In the genomic region with DNA sequence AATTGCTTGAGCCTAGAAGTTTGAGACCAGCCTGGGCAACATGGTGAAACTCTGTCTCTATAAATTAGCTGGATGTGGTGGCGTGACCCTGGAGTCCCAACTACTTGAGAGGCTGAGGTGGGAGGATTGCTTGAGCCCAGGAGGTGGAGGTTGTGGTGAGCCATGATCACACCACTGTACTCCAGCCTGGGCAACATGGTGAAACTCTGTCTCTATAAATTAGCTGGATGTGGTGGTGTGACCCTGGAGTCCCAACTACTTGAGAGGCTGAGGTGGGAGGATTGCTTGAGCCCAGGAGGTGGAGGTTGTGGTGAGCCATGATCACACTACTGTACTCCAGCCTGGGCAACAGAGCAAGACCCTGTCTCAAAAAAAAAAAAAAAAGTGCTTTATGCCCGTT, we compare ENCODE assay signal across 1 cellular context.
A peak's percentile ranks its signal among the peaks of the same experiment; 100 is the strongest.
TF ChIP-seq lines count a peak whose summit lies in the region.

No MANE protein-coding gene starts in this region.

TF ChIP-seq in HepG2, 621 proteins besides CTCF, POLR2A, EP300 and RAD21:
- TF ChIP-seq, protein P1, sequence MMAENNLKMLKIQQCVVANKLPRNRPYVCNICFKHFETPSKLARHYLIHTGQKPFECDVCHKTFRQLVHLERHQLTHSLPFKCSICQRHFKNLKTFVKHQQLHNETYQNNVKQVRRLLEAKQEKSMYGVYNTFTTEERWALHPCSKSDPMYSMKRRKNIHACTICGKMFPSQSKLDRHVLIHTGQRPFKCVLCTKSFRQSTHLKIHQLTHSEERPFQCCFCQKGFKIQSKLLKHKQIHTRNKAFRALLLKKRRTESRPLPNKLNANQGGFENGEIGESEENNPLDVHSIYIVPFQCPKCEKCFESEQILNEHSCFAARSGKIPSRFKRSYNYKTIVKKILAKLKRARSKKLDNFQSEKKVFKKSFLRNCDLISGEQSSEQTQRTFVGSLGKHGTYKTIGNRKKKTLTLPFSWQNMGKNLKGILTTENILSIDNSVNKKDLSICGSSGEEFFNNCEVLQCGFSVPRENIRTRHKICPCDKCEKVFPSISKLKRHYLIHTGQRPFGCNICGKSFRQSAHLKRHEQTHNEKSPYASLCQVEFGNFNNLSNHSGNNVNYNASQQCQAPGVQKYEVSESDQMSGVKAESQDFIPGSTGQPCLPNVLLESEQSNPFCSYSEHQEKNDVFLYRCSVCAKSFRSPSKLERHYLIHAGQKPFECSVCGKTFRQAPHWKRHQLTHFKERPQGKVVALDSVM (CRISPR knock-in tag; IDR thresholded peaks at IDR 0.05): 0 out of 2 replicates have a peak, but pooled peaks have one; percentile 18
- TF ChIP-seq ZFP90 (CRISPR knock-in tag; IDR thresholded peaks at IDR 0.05; ENCODE audit: borderline replicate concordance) (0 out of 2 replicates have a peak, but pooled peaks have one; percentile 3), BRD4 (CRISPR knock-in tag; IDR thresholded peaks at IDR 0.05) (0 out of 2 replicates have a peak, but pooled peaks have one; percentile 4), POLR2G (IDR thresholded peaks at IDR 0.05; ENCODE audit: low read depth, low read length) (0 out of 2 replicates have a peak, but pooled peaks have one; percentile 28)
